25 cellular contexts compared by ENCODE assay signal in the genomic region with DNA sequence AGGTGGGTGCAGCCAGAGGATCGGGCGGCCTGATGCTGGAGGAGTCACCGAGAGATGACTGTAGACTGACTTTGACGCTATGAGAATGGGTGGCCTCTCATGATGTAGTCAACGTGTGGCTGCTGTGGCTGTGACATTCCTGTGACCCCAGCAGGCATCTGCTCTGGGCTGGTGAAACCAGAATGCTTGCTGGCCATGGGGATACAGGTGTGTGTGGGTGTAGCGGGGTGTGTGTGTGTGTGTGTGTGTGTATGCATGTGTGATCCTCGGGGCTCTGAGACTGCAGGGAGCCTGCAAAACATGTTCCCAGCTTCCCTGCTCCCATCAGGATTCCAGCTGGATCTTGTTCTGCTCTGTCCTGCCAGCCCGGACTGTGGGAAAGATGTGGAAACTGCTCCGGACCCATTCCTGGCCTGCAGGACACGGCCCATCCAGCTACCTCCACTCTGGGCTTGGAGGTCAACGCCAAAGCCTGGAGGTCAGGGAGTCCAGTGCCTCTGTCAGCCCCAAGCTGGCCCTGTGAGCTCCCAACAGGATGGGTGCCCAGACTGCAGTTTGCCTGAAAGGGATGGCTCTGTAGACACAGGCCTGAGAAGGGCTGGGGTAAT. TPM values are rescaled to one million over a fixed set of nuclear protein-coding genes. Genes with fewer than 3 reads are reported as not detected.
"Had no signal": no experiment of that assay in that cellular context is flagged by ENCODE, and none has a peak within 500 bp of the region (broad histone marks: within the 10 kb centered on the region; RNA-seq: fewer than 3 reads in every experiment).

No MANE protein-coding gene starts in this region.

- H3K9me3 Mint-ChIP-seq: activated T-helper 1 cell treated with anti-CD3 and anti-CD28 coated beads, Interleukin-12 subunit alpha, Interleukin-12 subunit beta, Interleukin-2, Interleukin-4 antibody, amounts not matched to agents 30 ng/mL and 10 ng/mL and 1 ng/mL, durations not matched to agents 14 hours and 24 hours and 36 hours; memory B cell; T-cell; T-helper 2 cell treated with Interferon-gamma antibody and Interleukin-4, amounts not matched to agents 5 μg/mL and 100 μg/mL, for 36 hours; type B pancreatic cell had no signal

- DNase-seq: activated CD4-positive, alpha-beta T cell treated with anti-CD3 and anti-CD28 coated beads, Interleukin-2, amount 50 U/mL, for 1 hour; activated CD4-positive, CD25-positive, alpha-beta regulatory T cell treated with anti-CD3 and anti-CD28 coated beads, Interleukin-2, amount 50 U/mL, for 72 hours; activated CD8-positive, alpha-beta T cell treated with anti-CD3 and anti-CD28 coated beads, Interleukin-2, amount 10 ng/mL, durations not matched to agents 7 days and 5 days; cortex of kidney; foreskin keratinocyte; glutamatergic neuron; retina; sigmoid colon; stimulated activated CD4-positive, alpha-beta T cell treated with anti-CD3 and anti-CD28 coated beads, Interleukin-15, amount 100 ng/mL, for 24 hours; stimulated activated CD4-positive, alpha-beta T cell treated with anti-CD3 and anti-CD28 coated beads, Interleukin-2, amount 100 ng/mL, for 48 hours; stimulated activated naive CD4-positive, alpha-beta T cell treated with Interleukin-2 at 50 U/mL for 16 hours; T-cell; WERI-Rb-1 had no signal

- H3K4me3 ChIP-seq: hepatocyte, sigmoid colon, smooth muscle cell, thoracic aorta, vagina had no signal

- ATAC-seq: activated CD8-positive, alpha-beta T cell treated with anti-CD3 and anti-CD28 coated beads, Interleukin-2, amount 10 ng/mL, durations not matched to agents 7 days and 5 days; foreskin keratinocyte; T-cell had no signal

- H3K27me3 Mint-ChIP-seq: type B pancreatic cell had no signal

- H3K36me3 ChIP-seq: sigmoid colon, thoracic aorta, vagina, WERI-Rb-1 had no signal

- H3K9me3 ChIP-seq: sigmoid colon, thoracic aorta, vagina had no signal

- H2AFZ ChIP-seq: hepatocyte had no signal

- FAIRE-seq: endometrium had no signal

- H3K79me2 ChIP-seq: hepatocyte had no signal

- H3K4me2 ChIP-seq: hepatocyte, smooth muscle cell had no signal

- H3K27ac ChIP-seq: foreskin keratinocyte, hepatocyte, sigmoid colon, thoracic aorta, vagina, WERI-Rb-1 had no signal

- H3K4me3 Mint-ChIP-seq: activated CD8-positive, alpha-beta T cell treated with anti-CD3 and anti-CD28 coated beads, Interleukin-2, amount 10 ng/mL, durations not matched to agents 7 days and 5 days; activated naive CD8-positive, alpha-beta T cell; activated T-helper 1 cell treated with anti-CD3 and anti-CD28 coated beads, Interleukin-12 subunit alpha, Interleukin-12 subunit beta, Interleukin-2, Interleukin-4 antibody, amounts not matched to agents 30 ng/mL and 10 ng/mL and 1 ng/mL, durations not matched to agents 14 hours and 24 hours and 36 hours; memory B cell; T-cell; T-helper 2 cell treated with Interferon-gamma antibody and Interleukin-4, amounts not matched to agents 5 μg/mL and 100 μg/mL, for 36 hours; type B pancreatic cell had no signal

- H3K27me3 ChIP-seq: foreskin keratinocyte, hepatocyte, sigmoid colon, vagina had no signal

- H3K27ac Mint-ChIP-seq: activated CD8-positive, alpha-beta T cell treated with anti-CD3 and anti-CD28 coated beads, Interleukin-2, amount 10 ng/mL, durations not matched to agents 7 days and 5 days; activated naive CD8-positive, alpha-beta T cell; activated T-helper 1 cell treated with anti-CD3 and anti-CD28 coated beads, Interleukin-12 subunit alpha, Interleukin-12 subunit beta, Interleukin-2, Interleukin-4 antibody, amounts not matched to agents 30 ng/mL and 10 ng/mL and 1 ng/mL, durations not matched to agents 14 hours and 24 hours and 36 hours; memory B cell; progenitor cell of endocrine pancreas; T-cell; T-helper 2 cell treated with Interferon-gamma antibody and Interleukin-4, amounts not matched to agents 5 μg/mL and 100 μg/mL, for 36 hours; type B pancreatic cell had no signal

- H3K36me3 Mint-ChIP-seq: activated naive CD8-positive, alpha-beta T cell; memory B cell; T-cell; type B pancreatic cell had no signal

RNA-seq across cellular contexts. Expression of a gene that starts 18.8 kb away (rescaled TPM):
- total RNA-seq: activated CD8-positive, alpha-beta T cell treated with anti-CD3 and anti-CD28 coated beads, Interleukin-2, amount 10 ng/mL, durations not matched to agents 7 days and 5 days; activated T-helper 1 cell treated with anti-CD3 and anti-CD28 coated beads, Interleukin-12 subunit alpha, Interleukin-12 subunit beta, Interleukin-2, Interleukin-4 antibody, amounts not matched to agents 30 ng/mL and 10 ng/mL and 1 ng/mL, durations not matched to agents 14 hours and 24 hours and 36 hours; mononuclear cell had no signal

RNA-seq across cellular contexts. Expression of a gene that starts 58.0 kb away (rescaled TPM):
- total RNA-seq: activated CD8-positive, alpha-beta T cell treated with anti-CD3 and anti-CD28 coated beads, Interleukin-2, amount 10 ng/mL, durations not matched to agents 7 days and 5 days; activated T-helper 1 cell treated with anti-CD3 and anti-CD28 coated beads, Interleukin-12 subunit alpha, Interleukin-12 subunit beta, Interleukin-2, Interleukin-4 antibody, amounts not matched to agents 30 ng/mL and 10 ng/mL and 1 ng/mL, durations not matched to agents 14 hours and 24 hours and 36 hours had no signal
